Comparison of ENCODE assay signal across 19 cellular contexts in the genomic region with DNA sequence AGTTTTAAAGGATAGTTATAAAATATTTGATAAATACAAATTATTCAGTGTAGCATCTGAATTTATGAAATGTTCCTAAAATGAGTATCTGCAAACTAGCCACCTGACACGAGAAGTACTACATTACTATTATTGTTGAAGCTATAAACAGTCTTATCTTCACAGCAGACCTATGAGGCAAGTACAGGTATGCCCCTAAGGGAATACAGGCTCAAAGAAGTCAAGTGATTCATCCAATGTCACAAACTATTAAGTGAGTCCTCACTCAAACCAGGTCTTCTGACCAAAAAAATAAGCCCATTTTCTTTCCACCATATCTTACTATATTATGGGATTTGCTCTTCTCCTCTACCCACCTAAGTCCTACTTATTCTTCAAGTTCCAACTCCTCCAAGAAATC. TPM values are rescaled to one million over a fixed set of nuclear protein-coding genes. Genes with fewer than 3 reads are reported as not detected.
DNase-seq lines count a peak whose midpoint lies in the region; ATAC-seq and TF ChIP-seq lines count a peak whose summit lies in the region.
"Had no signal": no experiment of that assay in that cellular context is flagged by ENCODE, and none has a peak within 500 bp of the region (broad histone marks: within the 10 kb centered on the region; RNA-seq: fewer than 3 reads in every experiment).

No MANE protein-coding gene starts in this region.

- H2AFZ ChIP-seq in Karpas-422 (ENCODE audit: low read length): no peak overlapping the region
- no peak overlapping the region for H2AFZ ChIP-seq in GM23338
- H2AFZ ChIP-seq: PC-9 had no signal

- H3K27ac ChIP-seq in Karpas-422 (ENCODE audit: low read length) (peak overlapping the region; percentile 19), RWPE1 (no peak overlapping the region), GM23338 (ENCODE audit: low read depth) (no peak overlapping the region)
- H3K27ac ChIP-seq: BLaER1, PC-9 had no signal

- TF ChIP-seq CTCF in RWPE1 (conservative IDR thresholded peaks at IDR 0.05; ENCODE audit: low read depth): no peak
- TF ChIP-seq CTCF in epithelial cell of esophagus (IDR thresholded peaks at IDR 0.05; ENCODE audit: insufficient read depth, low read depth, low read length, missing control alignments): no peak
- TF ChIP-seq CTCF in type B pancreatic cell (conservative IDR thresholded peaks at IDR 0.05): no peak
- TF ChIP-seq CTCF in GM23338 (conservative IDR thresholded peaks at IDR 0.05; ENCODE audit: low read depth in 2 of 2): no peak
- TF ChIP-seq CTCF in GM13977 (IDR thresholded peaks at IDR 0.05; ENCODE audit: extremely low read depth, insufficient read depth, missing control alignments): no peak

- POLR2A ChIA-PET in RWPE1 (lab: Yijun Ruan, JAX; ENCODE audit: low non-redundant PET): no interaction called here

- in situ Hi-C loops in GM13977 (cut with MboI; ENCODE audit: low pct_unique_long_range_greater_than_20kb, low sequenced_read_pairs, unreplicated experiment): loop anchor here (10.0 kb wide), 1 partner anchor 105 kb away; no protein-coding TSS in a partner anchor

- H3K4me3 Mint-ChIP-seq in stimulated activated memory B cell treated with anti-CD40 and anti-IgM and Interleukin-4, amounts not matched to agents 10 μg/mL and 1 μg/mL and 100 μg/mL, for 72 hours: no peak overlapping the region
- H3K4me3 Mint-ChIP-seq in type B pancreatic cell (no peak overlapping the region), GM23338 (no peak overlapping the region)
- H3K4me3 Mint-ChIP-seq: CD4-positive, alpha-beta T cell; T-cell had no signal

- H3K27me3 ChIP-seq in Karpas-422 (ENCODE audit: low read length): no peaks in the 10 kb centered on the region
- no peaks in the 10 kb centered on the region for H3K27me3 ChIP-seq in GM23338 (ENCODE audit: insufficient read depth)
- H3K27me3 ChIP-seq: BLaER1 had no signal

- H4K20me1 ChIP-seq in Karpas-422 (ENCODE audit: insufficient read depth, low read depth, low read length): no peaks in the 10 kb centered on the region
- H4K20me1 ChIP-seq in GM23338 (replicated peaks; ENCODE audit: insufficient read depth): peaks cover 42% of the 10 kb centered on the region

- H3K4me2 ChIP-seq in Karpas-422 (ENCODE audit: low read depth, low read length, poor library complexity, severe bottlenecking) (peak overlapping the region; percentile 8), GM23338 (no peak overlapping the region)
- H3K4me2 ChIP-seq: BLaER1, PC-9 had no signal

- peaks cover under 1% of the 10 kb centered on the region; the same call in 1 of the 2 replicates for H3K36me3 ChIP-seq in Karpas-422 (ENCODE audit: insufficient read depth, low read length)
- H3K36me3 ChIP-seq in GM23338 (ENCODE audit: insufficient read depth): no peaks in the 10 kb centered on the region

- peaks cover 86% of the 10 kb centered on the region for H3K4me1 Mint-ChIP-seq in stimulated activated memory B cell treated with anti-CD40 and anti-IgM and Interleukin-4, amounts not matched to agents 10 μg/mL and 1 μg/mL and 100 μg/mL, for 72 hours
- peaks cover 17% of the 10 kb centered on the region for H3K4me1 Mint-ChIP-seq in type B pancreatic cell (ENCODE audit: unreplicated experiment)
- peaks cover 42% of the 10 kb centered on the region for H3K4me1 Mint-ChIP-seq in GM23338

- no peaks in the 10 kb centered on the region for H3F3A ChIP-seq in GM23338 (replicated peaks; ENCODE audit: low read depth)

- H3K36me3 Mint-ChIP-seq in stimulated activated memory B cell treated with anti-CD40 and anti-IgM and Interleukin-4, amounts not matched to agents 10 μg/mL and 1 μg/mL and 100 μg/mL, for 72 hours: peaks cover 26% of the 10 kb centered on the region
- H3K36me3 Mint-ChIP-seq in type B pancreatic cell (peaks cover 14% of the 10 kb centered on the region), GM23338 (ENCODE audit: low read depth) (peaks cover 5% of the 10 kb centered on the region; the same call in 2 of the 3 replicates)

- no peaks in the 10 kb centered on the region for H3K9me3 ChIP-seq in Karpas-422 (ENCODE audit: low read length)

- H3K9ac ChIP-seq in Karpas-422 (ENCODE audit: low read length): no peak overlapping the region
- H3K9ac ChIP-seq: BLaER1 had no signal

- no peak for ATAC-seq in stimulated activated memory B cell treated with anti-CD40 and anti-IgM and Interleukin-4, amounts not matched to agents 10 μg/mL and 1 μg/mL and 100 μg/mL, for 72 hours
- ATAC-seq in GM23338: no peak
- ATAC-seq: SK-N-SH treated with all-trans-retinoic acid at 6 μM for 48 hours, T-cell had no signal

- H3K9me2 ChIP-seq in Karpas-422 (replicated peaks; ENCODE audit: insufficient read depth, low read length): no peaks in the 10 kb centered on the region
- no peaks in the 10 kb centered on the region for H3K9me2 ChIP-seq in GM23338 (ENCODE audit: insufficient read depth)

- H3K4me1 ChIP-seq in Karpas-422 (ENCODE audit: low read length): peaks cover 55% of the 10 kb centered on the region
- H3K4me1 ChIP-seq in GM23338 (ENCODE audit: insufficient read depth): peaks cover 30% of the 10 kb centered on the region

- no peaks in the 10 kb centered on the region for H3K9me3 Mint-ChIP-seq in stimulated activated memory B cell treated with anti-CD40 and anti-IgM and Interleukin-4, amounts not matched to agents 10 μg/mL and 1 μg/mL and 100 μg/mL, for 72 hours
- peaks cover 7% of the 10 kb centered on the region for H3K9me3 Mint-ChIP-seq in type B pancreatic cell
- H3K9me3 Mint-ChIP-seq in GM23338: no peaks in the 10 kb centered on the region
- H3K9me3 Mint-ChIP-seq: CD4-positive, alpha-beta T cell; T-cell had no signal

- no peaks in the 10 kb centered on the region for H3K27me3 Mint-ChIP-seq in stimulated activated memory B cell treated with anti-CD40 and anti-IgM and Interleukin-4, amounts not matched to agents 10 μg/mL and 1 μg/mL and 100 μg/mL, for 72 hours
- H3K27me3 Mint-ChIP-seq in type B pancreatic cell: no peaks in the 10 kb centered on the region
- peaks cover 5% of the 10 kb centered on the region for H3K27me3 Mint-ChIP-seq in GM23338 (ENCODE audit: insufficient read depth, low read depth, poor library complexity)
- H3K27me3 Mint-ChIP-seq: CD4-positive, alpha-beta T cell; T-cell had no signal

- H3K4me3 ChIP-seq in Karpas-422 (ENCODE audit: low read length): no peak overlapping the region
- no peak overlapping the region for H3K4me3 ChIP-seq in epithelial cell of esophagus (ENCODE audit: low read length)
- no peak overlapping the region for H3K4me3 ChIP-seq in GM23338
- H3K4me3 ChIP-seq: BLaER1, PC-9 had no signal

- CTCF ChIA-PET in RWPE1 (lab: Yijun Ruan, JAX): interaction anchor here (0.6 to 1.3 kb wide), 4 partner anchors 89 to 717 kb away, joined by 3 to 5 read pairs (median 4); no protein-coding TSS in a partner anchor

- no peak for DNase-seq in Karpas-422
- DNase-seq in RWPE1 (ENCODE audit: low spot score): peak; percentile 42
- peak; percentile 46 for DNase-seq in epithelial cell of esophagus (ENCODE audit: low read depth)
- DNase-seq in type B pancreatic cell (ENCODE audit: extremely low spot score, unreplicated experiment): no peak
- no peak for DNase-seq in GM23338 (ENCODE audit: low spot score)
- no peak for DNase-seq in GM13977 (ENCODE audit: low spot score)
- DNase-seq: CD4-positive, alpha-beta T cell; COR-L47; DMS79; NCI-H1092 treated with DMSO at 0.1 percent for 48 hours; NCI-H1436 treated with DMSO at 0.1 percent for 48 hours; NCI-H2029; NCI-H345; NCI-H524; PC-9; T-cell had no signal

- H3K27ac Mint-ChIP-seq in stimulated activated memory B cell treated with anti-CD40 and anti-IgM and Interleukin-4, amounts not matched to agents 10 μg/mL and 1 μg/mL and 100 μg/mL, for 72 hours: peak overlapping the region; percentile 8
- H3K27ac Mint-ChIP-seq in type B pancreatic cell (no peak overlapping the region), GM23338 (no peak overlapping the region)
- H3K27ac Mint-ChIP-seq: CD4-positive, alpha-beta T cell; T-cell had no signal

- H3K79me2 ChIP-seq in Karpas-422 (ENCODE audit: low read length) (peaks cover 99% of the 10 kb centered on the region), GM23338 (replicated peaks; ENCODE audit: insufficient read depth) (peaks cover 100% of the 10 kb centered on the region)

TF ChIP-seq in GM23338, 12 proteins besides CTCF, POLR2A, EP300 and RAD21 (continues in another document):
- TF ChIP-seq ZNF331 (CRISPR knock-in tag; IDR thresholded peaks at IDR 0.05; ENCODE audit: low read depth) (no peak), CREB1 (CRISPR knock-in tag; IDR thresholded peaks at IDR 0.05; ENCODE audit: low read depth) (no peak), STAT1 (IDR thresholded peaks at IDR 0.05; ENCODE audit: unreplicated experiment) (no peak), JUNB (IDR thresholded peaks at IDR 0.05; ENCODE audit: unreplicated experiment) (no peak), EZH2phosphoT487 (IDR thresholded peaks at IDR 0.05; ENCODE audit: unreplicated experiment) (no peak), NANOG (IDR thresholded peaks at IDR 0.05; ENCODE audit: borderline replicate concordance) (no peak)
- TF ChIP-seq, protein P1, sequence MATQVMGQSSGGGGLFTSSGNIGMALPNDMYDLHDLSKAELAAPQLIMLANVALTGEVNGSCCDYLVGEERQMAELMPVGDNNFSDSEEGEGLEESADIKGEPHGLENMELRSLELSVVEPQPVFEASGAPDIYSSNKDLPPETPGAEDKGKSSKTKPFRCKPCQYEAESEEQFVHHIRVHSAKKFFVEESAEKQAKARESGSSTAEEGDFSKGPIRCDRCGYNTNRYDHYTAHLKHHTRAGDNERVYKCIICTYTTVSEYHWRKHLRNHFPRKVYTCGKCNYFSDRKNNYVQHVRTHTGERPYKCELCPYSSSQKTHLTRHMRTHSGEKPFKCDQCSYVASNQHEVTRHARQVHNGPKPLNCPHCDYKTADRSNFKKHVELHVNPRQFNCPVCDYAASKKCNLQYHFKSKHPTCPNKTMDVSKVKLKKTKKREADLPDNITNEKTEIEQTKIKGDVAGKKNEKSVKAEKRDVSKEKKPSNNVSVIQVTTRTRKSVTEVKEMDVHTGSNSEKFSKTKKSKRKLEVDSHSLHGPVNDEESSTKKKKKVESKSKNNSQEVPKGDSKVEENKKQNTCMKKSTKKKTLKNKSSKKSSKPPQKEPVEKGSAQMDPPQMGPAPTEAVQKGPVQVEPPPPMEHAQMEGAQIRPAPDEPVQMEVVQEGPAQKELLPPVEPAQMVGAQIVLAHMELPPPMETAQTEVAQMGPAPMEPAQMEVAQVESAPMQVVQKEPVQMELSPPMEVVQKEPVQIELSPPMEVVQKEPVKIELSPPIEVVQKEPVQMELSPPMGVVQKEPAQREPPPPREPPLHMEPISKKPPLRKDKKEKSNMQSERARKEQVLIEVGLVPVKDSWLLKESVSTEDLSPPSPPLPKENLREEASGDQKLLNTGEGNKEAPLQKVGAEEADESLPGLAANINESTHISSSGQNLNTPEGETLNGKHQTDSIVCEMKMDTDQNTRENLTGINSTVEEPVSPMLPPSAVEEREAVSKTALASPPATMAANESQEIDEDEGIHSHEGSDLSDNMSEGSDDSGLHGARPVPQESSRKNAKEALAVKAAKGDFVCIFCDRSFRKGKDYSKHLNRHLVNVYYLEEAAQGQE (IDR thresholded peaks at IDR 0.05; ENCODE audit: unreplicated experiment): no peak

RNA-seq across cellular contexts. Expression of a gene that starts 28.7 kb away (rescaled TPM):
- 129 and 137 TPM in 2 replicates for total RNA-seq in Karpas-422 (2014; rRNA removed; shearing (Covaris generic); ENCODE audit: low replicate concordance)
- 51.1 and 56.7 TPM in 2 replicates for total RNA-seq in type B pancreatic cell (ENCODE audit: low replicate concordance)
- total RNA-seq in GM23338 (2014; rRNA removed; shearing (Covaris generic)): 113 and 116 TPM in 2 replicates
- polyA plus RNA-seq in GM23338 (2016; fragmentation: Nextera tagmentation; extraction: Ambion mirVana): 80.5 and 89.0 TPM in 2 replicates

Comparison
In these comparisons a context has a peak if more than half of its experiments do, and no peak if none do; other contexts are left out.
1. DNase-seq: peak in RWPE1 (single experiment) and epithelial cell of esophagus (single experiment); none in Karpas-422 (single experiment), type B pancreatic cell (single experiment), GM23338 (single experiment) and GM13977 (single experiment).